Comparison of ENCODE assay signal across 13 cellular contexts in the genomic region with DNA sequence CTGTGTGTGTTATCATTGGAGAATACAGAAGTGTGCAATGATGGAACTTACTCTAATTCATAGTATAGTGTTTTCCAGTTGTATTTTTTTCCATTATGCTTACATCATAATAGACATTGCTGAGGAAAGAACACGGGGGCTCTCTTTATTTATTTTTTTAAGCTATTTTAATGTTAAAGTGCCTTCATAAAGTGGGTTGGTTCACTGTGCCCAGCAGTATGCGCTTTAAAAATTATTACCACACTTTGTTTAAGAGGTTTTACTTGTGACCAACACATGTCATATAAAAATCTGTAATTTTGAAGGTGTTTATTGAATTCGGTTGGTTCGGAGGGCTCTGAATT.
A peak's percentile ranks its signal among the peaks of the same experiment; 100 is the strongest.
DNase-seq lines count a peak whose midpoint lies in the region; ATAC-seq and TF ChIP-seq lines count a peak whose summit lies in the region.
"Had no signal": no experiment of that assay in that cellular context is flagged by ENCODE, and none has a peak within 500 bp of the region (broad histone marks: within the 10 kb centered on the region; RNA-seq: fewer than 3 reads in every experiment).

No MANE protein-coding gene starts in this region.

- H3K9me3 ChIP-seq in CD4-positive, CD25-positive, alpha-beta regulatory T cell (ENCODE audit: control insufficient read depth in 2 of 2, low read length in 2 of 2): no peaks in the 10 kb centered on the region
- H3K9me3 ChIP-seq in PC-3 (ENCODE audit: low read length) (no peaks in the 10 kb centered on the region), neural cell (ENCODE audit: low read length) (no peaks in the 10 kb centered on the region)
- H3K9me3 ChIP-seq: ascending aorta, BLaER1 had no signal

- H3K79me2 ChIP-seq in PC-3 (ENCODE audit: low read length) (no peaks in the 10 kb centered on the region), neural cell (replicated peaks; ENCODE audit: insufficient read depth, low read length) (no peaks in the 10 kb centered on the region)

- H3K9me3 Mint-ChIP-seq in CD4-positive, CD25-positive, alpha-beta regulatory T cell: no peaks in the 10 kb centered on the region
- H3K9me3 Mint-ChIP-seq in dendritic cell treated with granulocyte-macrophage colony-stimulating factor and Interleukin-4, amounts not matched to agents 40 ng/mL and 50 ng/mL, for 4 days: no peaks in the 10 kb centered on the region

- peaks cover 10% of the 10 kb centered on the region for H3K36me3 ChIP-seq in CD4-positive, CD25-positive, alpha-beta regulatory T cell (ENCODE audit: control insufficient read depth, insufficient read depth, low read length)
- H3K36me3 ChIP-seq in PC-3 (ENCODE audit: low read depth, low read length) (no peaks in the 10 kb centered on the region), neural cell (ENCODE audit: insufficient read depth, low read length) (no peaks in the 10 kb centered on the region)

- H3K4me2 ChIP-seq in PC-3 (ENCODE audit: low read length) (peak overlapping the region; percentile 43), neural cell (ENCODE audit: low read length) (peak overlapping the region; percentile 26)
- H3K4me2 ChIP-seq: BLaER1 had no signal

- H3K27ac Mint-ChIP-seq in CD4-positive, CD25-positive, alpha-beta regulatory T cell: no peak overlapping the region
- H3K27ac Mint-ChIP-seq in dendritic cell treated with granulocyte-macrophage colony-stimulating factor and Interleukin-4, amounts not matched to agents 40 ng/mL and 50 ng/mL, for 4 days: peak overlapping the region; percentile 8

- no peaks in the 10 kb centered on the region for H3K27me3 ChIP-seq in CD4-positive, CD25-positive, alpha-beta regulatory T cell (ENCODE audit: control insufficient read depth, insufficient read depth, low read length)
- H3K27me3 ChIP-seq in PC-3 (ENCODE audit: low read length) (no peaks in the 10 kb centered on the region), neural cell (ENCODE audit: insufficient read depth, low read depth, low read length) (no peaks in the 10 kb centered on the region)
- H3K27me3 ChIP-seq: ascending aorta, BLaER1 had no signal

- peaks cover 6% of the 10 kb centered on the region for H3K4me1 ChIP-seq in CD4-positive, CD25-positive, alpha-beta regulatory T cell (ENCODE audit: control insufficient read depth, insufficient read depth, low read length, poor library complexity, severe bottlenecking)
- H3K4me1 ChIP-seq in PC-3 (ENCODE audit: insufficient read depth, low read length): peaks cover 37% of the 10 kb centered on the region
- H3K4me1 ChIP-seq: ascending aorta, BLaER1 had no signal

- TF ChIP-seq RAD21 in neural cell (conservative IDR thresholded peaks at IDR 0.05): no peak

- no peak overlapping the region for H3K4me3 ChIP-seq in CD4-positive, CD25-positive, alpha-beta regulatory T cell (ENCODE audit: low read depth, low read length)
- H3K4me3 ChIP-seq in PC-3 (ENCODE audit: low read length): no peak overlapping the region
- H3K4me3 ChIP-seq in neural cell (ENCODE audit: low read length): peak overlapping the region; percentile 26
- H3K4me3 ChIP-seq: ascending aorta, BLaER1, lung had no signal

- no peaks in the 10 kb centered on the region for H3F3A ChIP-seq in PC-3 (ENCODE audit: low read length, unreplicated experiment)
- H3F3A ChIP-seq in neural cell (ENCODE audit: insufficient read depth, low read length, poor library complexity, severe bottlenecking): no peaks in the 10 kb centered on the region

- no TSS peak for BruUV-seq in PC-3 (replicated peaks; lab: Mats Ljungman, UMichigan)

- TF ChIP-seq EP300 in neural cell (conservative IDR thresholded peaks at IDR 0.05; ENCODE audit: poor library complexity, severe bottlenecking): no peak

- H3K9me2 ChIP-seq in PC-3 (replicated peaks; ENCODE audit: low read length) (no peaks in the 10 kb centered on the region), neural cell (ENCODE audit: insufficient read depth, low read length) (no peaks in the 10 kb centered on the region)

- H3K4me1 Mint-ChIP-seq in CD4-positive, CD25-positive, alpha-beta regulatory T cell: peaks cover 42 to 47% (median 45%) of the 10 kb centered on the region in 4 donors
- peaks cover 36% of the 10 kb centered on the region for H3K4me1 Mint-ChIP-seq in dendritic cell treated with granulocyte-macrophage colony-stimulating factor and Interleukin-4, amounts not matched to agents 40 ng/mL and 50 ng/mL, for 4 days (ENCODE audit: low read depth)

- H4K20me1 ChIP-seq in PC-3 (ENCODE audit: low read length) (no peaks in the 10 kb centered on the region), neural cell (ENCODE audit: insufficient read depth) (peaks cover 3% of the 10 kb centered on the region)

- intact Hi-C loops in PC-3 (cut with micrococcal nuclease) (loop anchor here (2.0 to 5.0 kb wide), 2 partner anchors 41 to 675 kb away; no protein-coding TSS in a partner anchor), Right ventricle myocardium superior (cut with DNase I) (no loop called here)
- intact Hi-C loops in dendritic cell treated with granulocyte-macrophage colony-stimulating factor and Interleukin-4, amounts not matched to agents 40 ng/mL and 50 ng/mL, for 4 days (cut with micrococcal nuclease): no loop called here

- no peak for TF ChIP-seq CTCF in PC-3 (conservative IDR thresholded peaks at IDR 0.05; ENCODE audit: low read depth, low read length)
- no peak for TF ChIP-seq CTCF in neural cell (IDR thresholded peaks at IDR 0.05; ENCODE audit: poor library complexity, severe bottlenecking)

- H2AFZ ChIP-seq in PC-3 (ENCODE audit: low read length) (no peak overlapping the region), neural cell (ENCODE audit: low read depth, low read length) (no peak overlapping the region)

- DNase-seq in CD4-positive, CD25-positive, alpha-beta regulatory T cell: no peak
- DNase-seq in PC-3 (no peak), Right ventricle myocardium superior (no peak)
- DNase-seq: activated CD8-positive, alpha-beta memory T cell treated with anti-CD3 and anti-CD28 coated beads, Interleukin-2, amount 50 U/mL, for 48 hours; NCI-H1092 treated with DMSO at 0.1 percent for 48 hours; NCI-H2227 treated with DMSO at 0.1 percent for 48 hours had no signal

- no peak for ATAC-seq in CD4-positive, CD25-positive, alpha-beta regulatory T cell (ENCODE audit: low read depth in 2 of 2)
- no peak for ATAC-seq in PC-3
- ATAC-seq in Right ventricle myocardium superior (ENCODE audit: poor library complexity): no peak
- no peak for ATAC-seq in HG03521 (IDR thresholded peaks at IDR 0.05; ENCODE audit: unreplicated experiment)
- ATAC-seq in GM21390 (IDR thresholded peaks at IDR 0.05; ENCODE audit: unreplicated experiment): no peak

- H3K27ac ChIP-seq in CD4-positive, CD25-positive, alpha-beta regulatory T cell (ENCODE audit: insufficient read depth, low read length, poor library complexity, severe bottlenecking): peak overlapping the region; percentile 36
- H3K27ac ChIP-seq in PC-3 (ENCODE audit: low read length) (peak overlapping the region; percentile 79), neural cell (ENCODE audit: low read length) (peak overlapping the region; percentile 48)
- H3K27ac ChIP-seq: ascending aorta, BLaER1 had no signal

- H3K27me3 Mint-ChIP-seq in CD4-positive, CD25-positive, alpha-beta regulatory T cell: no peaks in the 10 kb centered on the region
- no peaks in the 10 kb centered on the region for H3K27me3 Mint-ChIP-seq in dendritic cell treated with granulocyte-macrophage colony-stimulating factor and Interleukin-4, amounts not matched to agents 40 ng/mL and 50 ng/mL, for 4 days

- peaks cover 36% of the 10 kb centered on the region for H3K36me3 Mint-ChIP-seq in CD4-positive, CD25-positive, alpha-beta regulatory T cell
- H3K36me3 Mint-ChIP-seq in dendritic cell treated with granulocyte-macrophage colony-stimulating factor and Interleukin-4, amounts not matched to agents 40 ng/mL and 50 ng/mL, for 4 days (ENCODE audit: low read depth): peaks cover 42% of the 10 kb centered on the region

- no peak overlapping the region for H3K4me3 Mint-ChIP-seq in CD4-positive, CD25-positive, alpha-beta regulatory T cell
- no peak overlapping the region for H3K4me3 Mint-ChIP-seq in dendritic cell treated with granulocyte-macrophage colony-stimulating factor and Interleukin-4, amounts not matched to agents 40 ng/mL and 50 ng/mL, for 4 days

- POLR2A ChIA-PET in PC-3 (lab: Charles Lee; ENCODE audit: unreplicated experiment): no interaction called here

- CTCF ChIA-PET in PC-3 (lab: Charles Lee): interaction anchor here (0.6 kb wide), 1 partner anchor 32 kb away, joined by 5 read pairs; no protein-coding TSS in a partner anchor

- H3K9ac ChIP-seq in PC-3 (ENCODE audit: low read length) (no peak overlapping the region; the same call in 1 of the 2 replicates), neural cell (ENCODE audit: low read length) (no peak overlapping the region)
- H3K9ac ChIP-seq: BLaER1 had no signal

TF ChIP-seq in neural cell, 6 proteins besides CTCF, POLR2A, EP300 and RAD21 (continues in another document):
- TF ChIP-seq EZH2 (IDR thresholded peaks at IDR 0.05; ENCODE audit: borderline replicate concordance, insufficient read depth, low read length, poor library complexity, severe bottlenecking) (no peak), POLR2AphosphoS5 (IDR thresholded peaks at IDR 0.05) (no peak), MXI1 (conservative IDR thresholded peaks at IDR 0.05; ENCODE audit: poor library complexity, severe bottlenecking) (no peak), SMC3 (conservative IDR thresholded peaks at IDR 0.05; ENCODE audit: poor library complexity) (no peak)
- TF ChIP-seq, protein P1, sequence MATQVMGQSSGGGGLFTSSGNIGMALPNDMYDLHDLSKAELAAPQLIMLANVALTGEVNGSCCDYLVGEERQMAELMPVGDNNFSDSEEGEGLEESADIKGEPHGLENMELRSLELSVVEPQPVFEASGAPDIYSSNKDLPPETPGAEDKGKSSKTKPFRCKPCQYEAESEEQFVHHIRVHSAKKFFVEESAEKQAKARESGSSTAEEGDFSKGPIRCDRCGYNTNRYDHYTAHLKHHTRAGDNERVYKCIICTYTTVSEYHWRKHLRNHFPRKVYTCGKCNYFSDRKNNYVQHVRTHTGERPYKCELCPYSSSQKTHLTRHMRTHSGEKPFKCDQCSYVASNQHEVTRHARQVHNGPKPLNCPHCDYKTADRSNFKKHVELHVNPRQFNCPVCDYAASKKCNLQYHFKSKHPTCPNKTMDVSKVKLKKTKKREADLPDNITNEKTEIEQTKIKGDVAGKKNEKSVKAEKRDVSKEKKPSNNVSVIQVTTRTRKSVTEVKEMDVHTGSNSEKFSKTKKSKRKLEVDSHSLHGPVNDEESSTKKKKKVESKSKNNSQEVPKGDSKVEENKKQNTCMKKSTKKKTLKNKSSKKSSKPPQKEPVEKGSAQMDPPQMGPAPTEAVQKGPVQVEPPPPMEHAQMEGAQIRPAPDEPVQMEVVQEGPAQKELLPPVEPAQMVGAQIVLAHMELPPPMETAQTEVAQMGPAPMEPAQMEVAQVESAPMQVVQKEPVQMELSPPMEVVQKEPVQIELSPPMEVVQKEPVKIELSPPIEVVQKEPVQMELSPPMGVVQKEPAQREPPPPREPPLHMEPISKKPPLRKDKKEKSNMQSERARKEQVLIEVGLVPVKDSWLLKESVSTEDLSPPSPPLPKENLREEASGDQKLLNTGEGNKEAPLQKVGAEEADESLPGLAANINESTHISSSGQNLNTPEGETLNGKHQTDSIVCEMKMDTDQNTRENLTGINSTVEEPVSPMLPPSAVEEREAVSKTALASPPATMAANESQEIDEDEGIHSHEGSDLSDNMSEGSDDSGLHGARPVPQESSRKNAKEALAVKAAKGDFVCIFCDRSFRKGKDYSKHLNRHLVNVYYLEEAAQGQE (IDR thresholded peaks at IDR 0.05; ENCODE audit: borderline replicate concordance): no peak
